ENCODE assay signal across 21 cellular contexts in genomic region chr14:53547593-53547992, GRCh38.
"Had no signal": no experiment of that assay in that cellular context is flagged by ENCODE, and none has a peak within 500 bp of the region (broad histone marks: within the 10 kb centered on the region; RNA-seq: fewer than 3 reads in every experiment).

No MANE protein-coding gene starts in this region.

- H3K27me3 ChIP-seq: brain microvascular endothelial cell, colonic mucosa, neutrophil, pancreas had no signal

- H3K4me3 ChIP-seq: colonic mucosa, lung, pancreas, smooth muscle cell had no signal

- H3K4me2 ChIP-seq: smooth muscle cell had no signal

- FAIRE-seq: keratinocyte, pancreas had no signal

- H3K9me3 ChIP-seq: colonic mucosa, neutrophil, pancreas had no signal

- H3K36me3 ChIP-seq: brain microvascular endothelial cell, colonic mucosa, neutrophil, pancreas had no signal

- ATAC-seq: activated naive CD8-positive, alpha-beta T cell treated with anti-CD3 and anti-CD28 coated beads, Interleukin-2, amount 50 U/mL, for 24 hours; natural killer cell treated with Interleukin-12 subunit alpha and Interleukin-12 subunit beta and Interleukin-15 and Interleukin-18, amount 100 ng/mL, for 72 hours; pancreas; sciatic nerve; stimulated activated effector memory CD8-positive, alpha-beta T cell treated with anti-CD3 and anti-CD28 coated beads, Interleukin-12 subunit alpha, Interleukin-12 subunit beta, amount 100 ng/mL, for 72 hours had no signal

- H3K27ac ChIP-seq: brain microvascular endothelial cell, colonic mucosa, neutrophil, pancreas had no signal

- DNase-seq: activated CD4-positive, alpha-beta T cell treated with anti-CD3 and anti-CD28 coated beads, Interleukin-2, amount 50 U/mL, for 1 hour; activated CD4-positive, CD25-positive, alpha-beta regulatory T cell treated with anti-CD3 and anti-CD28 coated beads, Interleukin-2, amount 50 U/mL, for 72 hours; activated CD8-positive, alpha-beta memory T cell treated with anti-CD3 and anti-CD28 coated beads, Interleukin-2, amount 50 U/mL, for 4 hours; activated effector memory CD4-positive, alpha-beta T cell treated with Interleukin-2 at 50 U/mL for 16 hours; activated naive CD4-positive, alpha-beta T cell treated with anti-CD3 and anti-CD28 coated beads, Interleukin-2, amount 10 ng/mL, durations not matched to agents 7 days and 5 days; activated naive CD8-positive, alpha-beta T cell treated with anti-CD3 and anti-CD28 coated beads, Interleukin-2, amount 50 U/mL, for 24 hours; activated T-cell treated with anti-CD3 and anti-CD28 coated beads, Interleukin-2, amount 50 U/mL, for 48 hours; anterior cingulate cortex; brain microvascular endothelial cell; colonic mucosa; erythroblast; foreskin melanocyte; pancreas; stimulated activated CD4-positive, alpha-beta T cell treated with anti-CD3 and anti-CD28 coated beads, Interleukin-4, amount 100 ng/mL, for 1 hour had no signal

- H3K4me1 ChIP-seq: colonic mucosa, pancreas had no signal
